8 cellular contexts compared by ENCODE assay signal in the genomic region with DNA sequence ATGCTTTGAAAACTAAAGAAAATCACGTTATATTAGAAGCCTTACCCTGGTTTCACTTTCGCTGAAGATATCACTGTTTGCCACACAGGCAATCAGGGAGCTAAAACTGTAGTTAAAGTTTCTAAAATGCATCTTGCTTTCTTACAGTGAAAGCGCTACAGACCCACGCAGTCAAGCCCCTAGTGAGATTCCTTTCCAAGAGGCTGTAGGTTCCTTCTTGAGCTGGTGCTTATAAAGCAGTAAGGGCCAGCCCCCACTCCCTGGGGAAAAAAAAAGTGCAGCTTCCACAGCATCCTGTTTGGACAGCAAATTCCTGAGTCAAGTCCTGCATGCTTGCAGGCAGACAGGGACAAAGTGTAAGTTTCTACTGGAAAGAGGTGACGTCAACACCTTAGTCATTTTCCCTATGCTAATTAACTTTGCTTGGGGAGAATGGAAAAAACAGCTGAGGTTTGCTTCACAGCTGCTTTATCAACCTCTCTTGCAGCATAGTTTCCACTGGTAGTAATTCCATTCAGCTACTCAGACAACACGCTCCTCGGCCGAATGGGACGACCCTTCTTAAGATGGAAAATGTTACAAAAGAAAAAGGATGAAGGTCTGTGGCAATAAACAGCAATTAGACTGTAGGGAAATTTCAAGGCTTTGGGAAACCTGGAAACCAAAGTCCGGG. TPM values are rescaled to one million over a fixed set of nuclear protein-coding genes. Genes with fewer than 3 reads are reported as not detected.
A peak's percentile ranks its signal among the peaks of the same experiment; 100 is the strongest.
DNase-seq lines count a peak whose midpoint lies in the region; ATAC-seq and TF ChIP-seq lines count a peak whose summit lies in the region.

No MANE protein-coding gene starts in this region.

- H3K27ac ChIP-seq in KMS-11 (peak overlapping the region; percentile 69), thoracic aorta (peak overlapping the region; percentile 92 to 96)

- TF ChIP-seq CTCF in GM12864 (IDR thresholded peaks at IDR 0.05; ENCODE audit: low read depth, low read length, missing control alignments) (no peak), KMS-11 (conservative IDR thresholded peaks at IDR 0.05; ENCODE audit: low read depth, low read length) (no peak), thoracic aorta (IDR thresholded peaks at IDR 0.05) (no peak)

- peak overlapping the region; percentile 44 to 76 for H3K27ac Mint-ChIP-seq in natural killer cell treated with Interleukin-12 subunit alpha and Interleukin-12 subunit beta and Interleukin-15 and Interleukin-18, amount 100 ng/mL, for 72 hours

- H3K4me1 Mint-ChIP-seq in natural killer cell treated with Interleukin-12 subunit alpha and Interleukin-12 subunit beta and Interleukin-15 and Interleukin-18, amount 100 ng/mL, for 72 hours (ENCODE audit: low read depth in 2 of 2): peaks cover 21 to 27% of the 10 kb centered on the region in 2 donors

- H3K9ac ChIP-seq in KMS-11: peak overlapping the region; percentile 41

- H2AFZ ChIP-seq in KMS-11 (ENCODE audit: low read depth): peak overlapping the region; percentile 7; the same call in 1 of the 2 replicates

- H3K4me2 ChIP-seq in KMS-11: peak overlapping the region; percentile 76

- H3K27me3 Mint-ChIP-seq in natural killer cell treated with Interleukin-12 subunit alpha and Interleukin-12 subunit beta and Interleukin-15 and Interleukin-18, amount 100 ng/mL, for 72 hours: no peaks in the 10 kb centered on the region

- no peaks in the 10 kb centered on the region for H3K36me3 Mint-ChIP-seq in natural killer cell treated with Interleukin-12 subunit alpha and Interleukin-12 subunit beta and Interleukin-15 and Interleukin-18, amount 100 ng/mL, for 72 hours

- DNase-seq in GM12864 (ENCODE audit: low read depth) (no peak), fibroblast of peridontal ligament (ENCODE audit: extremely low read depth) (peak; percentile 100), thoracic aorta (ENCODE audit: low spot score) (peak; percentile 50)
- peak; percentile 62 to 65 for DNase-seq in activated T-cell treated with anti-CD3 and anti-CD28 coated beads, Interleukin-2, amount 50 U/mL, for 48 hours
- DNase-seq in natural killer cell treated with Interleukin-12 subunit alpha and Interleukin-12 subunit beta and Interleukin-15 and Interleukin-18, amount 100 ng/mL, for 72 hours (ENCODE audit: low spot score): no peak
- no peak for DNase-seq in effector CD4-positive, alpha-beta T cell

- H3K4me1 ChIP-seq in KMS-11 (ENCODE audit: low read depth, poor library complexity, severe bottlenecking): peaks cover 28% of the 10 kb centered on the region
- H3K4me1 ChIP-seq in thoracic aorta (ENCODE audit: control insufficient read depth in 1 of 2, low read depth in 2 of 2): peaks cover 19 to 57% of the 10 kb centered on the region in 2 donors

- peak overlapping the region; percentile 72 for H3K4me3 Mint-ChIP-seq in natural killer cell treated with Interleukin-12 subunit alpha and Interleukin-12 subunit beta and Interleukin-15 and Interleukin-18, amount 100 ng/mL, for 72 hours

- H3K9me3 ChIP-seq in thoracic aorta: no peaks in the 10 kb centered on the region

- peak; percentile 46 to 70 for ATAC-seq in natural killer cell treated with Interleukin-12 subunit alpha and Interleukin-12 subunit beta and Interleukin-15 and Interleukin-18, amount 100 ng/mL, for 72 hours
- ATAC-seq in thoracic aorta (ENCODE audit: insufficient number of reproducible peaks, low FRiP score, low read depth) (peak; percentile 93), HG03457 (IDR thresholded peaks at IDR 0.05; ENCODE audit: unreplicated experiment) (no peak)

- no peaks in the 10 kb centered on the region for H4K20me1 ChIP-seq in KMS-11 (ENCODE audit: insufficient read depth)

- H3K79me2 ChIP-seq in KMS-11 (ENCODE audit: insufficient read depth, low read depth): no peaks in the 10 kb centered on the region

- H3K9me3 Mint-ChIP-seq in natural killer cell treated with Interleukin-12 subunit alpha and Interleukin-12 subunit beta and Interleukin-15 and Interleukin-18, amount 100 ng/mL, for 72 hours: peaks cover 3% of the 10 kb centered on the region

- H3K27me3 ChIP-seq in KMS-11 (ENCODE audit: insufficient read depth, low read depth) (no peaks in the 10 kb centered on the region), thoracic aorta (replicated peaks; ENCODE audit: insufficient read depth) (no peaks in the 10 kb centered on the region)

- H3K36me3 ChIP-seq in KMS-11 (ENCODE audit: insufficient read depth) (no peaks in the 10 kb centered on the region), thoracic aorta (peaks cover 3% of the 10 kb centered on the region)

- H3K4me3 ChIP-seq in GM12864 (ENCODE audit: low read depth, low read length): peak overlapping the region; percentile 13; the same call in 1 of the 2 replicates
- peak overlapping the region; percentile 35 for H3K4me3 ChIP-seq in KMS-11 (IDR thresholded peaks at IDR 0.05; ENCODE audit: insufficient read depth, low read depth, low read length)
- peak overlapping the region; percentile 70 for H3K4me3 ChIP-seq in thoracic aorta

RNA-seq across cellular contexts. Expression of gene KCNE1, which starts 14.7 kb away (rescaled TPM):
- 1 to 10 TPM; 1.2 to 4.7 TPM for total RNA-seq in natural killer cell treated with Interleukin-12 subunit alpha and Interleukin-12 subunit beta and Interleukin-15 and Interleukin-18, amount 100 ng/mL, for 72 hours
- 10 to 100 TPM; 10.8 TPM for total RNA-seq in thoracic aorta

Comparison
In these comparisons a context has a peak if more than half of its experiments do, and no peak if none do; other contexts are left out.
1. DNase-seq: peak in activated T-cell treated with anti-CD3 and anti-CD28 coated beads, Interleukin-2, amount 50 U/mL, for 48 hours (2 of 2), fibroblast of peridontal ligament (single experiment) and thoracic aorta (single experiment); none in GM12864 (single experiment), natural killer cell treated with Interleukin-12 subunit alpha and Interleukin-12 subunit beta and Interleukin-15 and Interleukin-18, amount 100 ng/mL, for 72 hours (single experiment) and effector CD4-positive, alpha-beta T cell (single experiment).
2. H3K4me3 ChIP-seq: peak in every context shown above with its lines; median percentile 70 in thoracic aorta; 35 in KMS-11; 13 in GM12864.